In genomic region chr11:14237333-14237988, GRCh38 we compare ENCODE assay signal across 10 cellular contexts.
DNase-seq lines count a peak whose midpoint lies in the region; ATAC-seq and TF ChIP-seq lines count a peak whose summit lies in the region.
"Had no signal": no experiment of that assay in that cellular context is flagged by ENCODE, and none has a peak within 500 bp of the region (broad histone marks: within the 10 kb centered on the region; RNA-seq: fewer than 3 reads in every experiment).

No MANE protein-coding gene starts in this region.

- no peak overlapping the region for H3K27ac ChIP-seq in hepatocyte
- H3K27ac ChIP-seq: heart right ventricle had no signal

- no peak for TF ChIP-seq CTCF in hepatocyte (IDR thresholded peaks at IDR 0.05; ENCODE audit: poor library complexity)

- H3K4me1 ChIP-seq in hepatocyte (ENCODE audit: insufficient read depth) = no peaks in the 10 kb centered on the region

- H3K79me2 ChIP-seq in hepatocyte = no peaks in the 10 kb centered on the region

- H2AFZ ChIP-seq in hepatocyte = no peak overlapping the region

- no peak overlapping the region for H3K4me2 ChIP-seq in hepatocyte

- in situ Hi-C loops in KBM-7 (cut with MboI; ENCODE audit: low pct_unique_long_range_greater_than_20kb, low sequenced_read_pairs) = loop anchor here (25.0 kb wide), 2 partner anchors 275 to 450 kb away; partner anchors contain the start of gene SPON1

- H3K4me3 ChIP-seq in hepatocyte = no peak overlapping the region
- H3K4me3 ChIP-seq: heart right ventricle had no signal

- H3K9me3 ChIP-seq in hepatocyte (ENCODE audit: low read depth) = no peaks in the 10 kb centered on the region
- H3K9me3 ChIP-seq: heart right ventricle had no signal

- DNase-seq in midbrain (lab: John Stamatoyannopoulos, UW) = peak; percentile 49
- no peak for DNase-seq in KBM-7
- no peak for DNase-seq in hepatocyte (ENCODE audit: low spot score)
- DNase-seq in activated CD8-positive, alpha-beta memory T cell treated with anti-CD3 and anti-CD28 coated beads, Interleukin-2, amount 50 U/mL, for 48 hours = no peak
- DNase-seq in hepatic stellate cell (ENCODE audit: low spot score) = no peak
- DNase-seq: HCEC 1CT, heart right ventricle had no signal

- 87% methylated on average over 9 of the region's 9 CpGs for WGBS in hepatocyte (ENCODE audit: low lambda C conversion rate, missing lambda C conversion rate)

- no peaks in the 10 kb centered on the region for H3K9me2 ChIP-seq in hepatocyte (replicated peaks; ENCODE audit: insufficient read depth)

- no peaks in the 10 kb centered on the region for H4K20me1 ChIP-seq in hepatocyte (ENCODE audit: insufficient read depth, poor library complexity, severe bottlenecking)

- H3K36me3 ChIP-seq in hepatocyte (replicated peaks; ENCODE audit: insufficient read depth, low read depth) = no peaks in the 10 kb centered on the region
- H3K36me3 ChIP-seq: heart right ventricle had no signal

- H3K27me3 ChIP-seq in hepatocyte = no peaks in the 10 kb centered on the region

- ATAC-seq in GM18870 (IDR thresholded peaks at IDR 0.05; ENCODE audit: unreplicated experiment) = peak; percentile 91
- peak; percentile 93 for ATAC-seq in GM21825 (IDR thresholded peaks at IDR 0.05; ENCODE audit: unreplicated experiment)
- ATAC-seq in HG03575 (IDR thresholded peaks at IDR 0.05; ENCODE audit: extremely low read depth, insufficient number of reproducible peaks, low FRiP score, unreplicated experiment) = peak; percentile 98
